Comparison of ENCODE assay signal across 15 cellular contexts in genomic region chr9:29332789-29333188, GRCh38.
DNase-seq lines count a peak whose midpoint lies in the region; ATAC-seq and TF ChIP-seq lines count a peak whose summit lies in the region.
"Had no signal": no experiment of that assay in that cellular context is flagged by ENCODE, and none has a peak within 500 bp of the region (broad histone marks: within the 10 kb centered on the region; RNA-seq: fewer than 3 reads in every experiment).

No MANE protein-coding gene starts in this region.

- H3K9me2 ChIP-seq in HCT116 (ENCODE audit: insufficient read depth): no peaks in the 10 kb centered on the region

- no peak for TF ChIP-seq CTCF in HCT116 (IDR thresholded peaks at IDR 0.05 in 2 of 3, conservative IDR thresholded peaks at IDR 0.05 in 1 of 3; ENCODE audit: borderline replicate concordance in 1 of 3, insufficient read depth in 1 of 3, low read depth in 2 of 3, low read length in 2 of 3)
- no peak for TF ChIP-seq CTCF in fibroblast of lung (conservative IDR thresholded peaks at IDR 0.05 in 1 of 2, IDR thresholded peaks at IDR 0.05 in 1 of 2; ENCODE audit: low read depth in 1 of 2, low read length in 2 of 2)
- TF ChIP-seq CTCF in WTC11 (IDR thresholded peaks at IDR 0.05): no peak

- H3K4me1 Mint-ChIP-seq in T-helper 17 cell (no peaks in the 10 kb centered on the region), WTC11 (peaks cover 5% of the 10 kb centered on the region)
- H3K4me1 Mint-ChIP-seq: naive thymus-derived CD4-positive, alpha-beta T cell had no signal

- no peaks in the 10 kb centered on the region for H3K27me3 Mint-ChIP-seq in T-helper 17 cell
- no peaks in the 10 kb centered on the region for H3K27me3 Mint-ChIP-seq in WTC11 (ENCODE audit: low read depth)
- H3K27me3 Mint-ChIP-seq: naive thymus-derived CD4-positive, alpha-beta T cell had no signal

- H3K4me3 ChIP-seq in HCT116 (replicated peaks in 1 of 2; ENCODE audit: low read depth in 1 of 2, low read length in 2 of 2) (no peak overlapping the region), fibroblast of lung (replicated peaks in 1 of 4; ENCODE audit: control extremely low read depth in 1 of 4, insufficient read depth in 1 of 4, low read depth in 3 of 4, low read length in 4 of 4) (no peak overlapping the region), skeletal muscle cell (ENCODE audit: low read depth, low read length) (no peak overlapping the region)
- H3K4me3 ChIP-seq: prostate gland had no signal

- H2AFZ ChIP-seq in HCT116 (ENCODE audit: low read depth, low read length, poor library complexity, severe bottlenecking): peak overlapping the region; percentile 35
- no peak overlapping the region for H2AFZ ChIP-seq in fibroblast of lung (ENCODE audit: low read length)

- H4K20me1 ChIP-seq in HCT116 (ENCODE audit: insufficient read depth) (no peaks in the 10 kb centered on the region), fibroblast of lung (ENCODE audit: control insufficient read depth, extremely low read depth, insufficient read depth, low read length) (no peaks in the 10 kb centered on the region)

- no TSS peak for BruUV-seq in HCT116 (replicated peaks; lab: Mats Ljungman, UMichigan)

- H3K9me3 Mint-ChIP-seq in WTC11: no peaks in the 10 kb centered on the region

- H3K27ac Mint-ChIP-seq in T-helper 17 cell (no peak overlapping the region), WTC11 (no peak overlapping the region)
- H3K27ac Mint-ChIP-seq: naive thymus-derived CD4-positive, alpha-beta T cell had no signal

- no peak for TF ChIP-seq POLR2A in HCT116 (IDR thresholded peaks at IDR 0.05; ENCODE audit: borderline replicate concordance, extremely low read depth, insufficient read depth, insufficient read length)

- ATAC-seq in HCT116: peak; percentile 66
- no peak for ATAC-seq in T-helper 17 cell
- ATAC-seq in left cardiac atrium: no peak
- no peak for ATAC-seq in WTC11
- ATAC-seq: naive thymus-derived CD4-positive, alpha-beta T cell had no signal

- H3K4me2 ChIP-seq in HCT116 (ENCODE audit: low read length): peak overlapping the region; percentile 47
- no peak overlapping the region for H3K4me2 ChIP-seq in fibroblast of lung (ENCODE audit: extremely low read depth, insufficient read depth, low read length)

- CTCF ChIA-PET in HCT116 (lab: Charles Lee): no interaction called here
- CTCF ChIA-PET in WTC11 (lab: Charles Lee): no interaction called here

- H3K27me3 ChIP-seq in HCT116 (ENCODE audit: insufficient read depth, low read length): no peaks in the 10 kb centered on the region
- H3K27me3 ChIP-seq in fibroblast of lung (ENCODE audit: control insufficient read depth, insufficient read depth, low read length): no peaks in the 10 kb centered on the region

- H3K9me3 ChIP-seq in HCT116 (ENCODE audit: control insufficient read depth in 1 of 2, insufficient read depth in 1 of 2, low read depth in 1 of 2, low read length in 2 of 2) (0 out of 4 replicates have a peak, but pooled peaks cover 0 to 3% of the 10 kb centered on the region in 2 experiments), fibroblast of lung (ENCODE audit: control insufficient read depth, insufficient read depth, low read depth, low read length) (no peaks in the 10 kb centered on the region), T-helper 17 cell (ENCODE audit: control insufficient read depth, low read length, poor library complexity, severe bottlenecking) (no peaks in the 10 kb centered on the region)
- H3K9me3 ChIP-seq: prostate gland had no signal

- POLR2A ChIA-PET in HCT116 (lab: Charles Lee) (no interaction called here), WTC11 (lab: Charles Lee) (no interaction called here)

- in situ Hi-C loops in SK-MEL-5 (cut with HindIII; ENCODE audit: low pct_unique_long_range_greater_than_20kb, low sequenced_read_pairs): no loop called here

- H3K27ac ChIP-seq in HCT116 (ENCODE audit: low read depth, low read length) (no peak overlapping the region), fibroblast of lung (ENCODE audit: insufficient read depth, low read length) (no peak overlapping the region)
- H3K27ac ChIP-seq: C4-2B, prostate gland had no signal

- no peaks in the 10 kb centered on the region for H3K36me3 ChIP-seq in HCT116 (ENCODE audit: control insufficient read depth in 1 of 2, insufficient read depth in 2 of 2, low read length in 2 of 2)
- no peaks in the 10 kb centered on the region for H3K36me3 ChIP-seq in fibroblast of lung (ENCODE audit: control insufficient read depth, insufficient read depth, low read length)
- H3K36me3 ChIP-seq: prostate gland had no signal

- DNase-seq in HCT116 (ENCODE audit: low read depth, low spot score): peak; percentile 66
- peak; percentile 62 for DNase-seq in SK-MEL-5 (ENCODE audit: low read depth, low spot score)
- peak; percentile 61 to 71 for DNase-seq in fibroblast of lung (ENCODE audit: low read depth in 2 of 2)
- DNase-seq in skeletal muscle cell (ENCODE audit: low read depth): peak; percentile 26
- DNase-seq in dedifferentiated amniotic fluid mesenchymal stem cell (ENCODE audit: extremely low spot score): no peak
- no peak for DNase-seq in T-helper 17 cell
- DNase-seq in left cardiac atrium: no peak
- no peak for DNase-seq in WTC11 (ENCODE audit: low spot score)
- DNase-seq: DND-41; naive thymus-derived CD4-positive, alpha-beta T cell; NCI-H1694 treated with DMSO at 0.1 percent for 48 hours; NCI-H510A; substantia nigra had no signal

- H3K4me3 Mint-ChIP-seq in T-helper 17 cell (no peak overlapping the region), WTC11 (no peak overlapping the region)
- H3K4me3 Mint-ChIP-seq: naive thymus-derived CD4-positive, alpha-beta T cell had no signal

- H3K9ac ChIP-seq in HCT116 (ENCODE audit: low read length) (peak overlapping the region; percentile 10; the same call in 1 of the 2 replicates), fibroblast of lung (ENCODE audit: insufficient read depth, low read length) (no peak overlapping the region)

- H3K79me2 ChIP-seq in HCT116 (ENCODE audit: insufficient read depth, low read length) (no peaks in the 10 kb centered on the region), fibroblast of lung (ENCODE audit: control insufficient read depth, insufficient read depth, low read length) (no peaks in the 10 kb centered on the region)

- H3K4me1 ChIP-seq in HCT116 (ENCODE audit: control insufficient read depth in 1 of 2, insufficient read depth in 2 of 2, low read length in 2 of 2) (peaks cover 3 to 12% of the 10 kb centered on the region in 2 experiments; a peak in 2 of 4 replicates), fibroblast of lung (ENCODE audit: control insufficient read depth, extremely low read depth, insufficient read depth, low read length) (no peaks in the 10 kb centered on the region)
- H3K4me1 ChIP-seq: prostate gland had no signal

- RAD21 ChIA-PET in HCT116 (lab: Charles Lee; ENCODE audit: low non-redundant PET in 1 of 2, low total read pairs in 2 of 2, uncharacterized antibody in 2 of 2, unreplicated experiment in 2 of 2): no interaction called here

- no peak for TF ChIP-seq RAD21 in HCT116 (IDR thresholded peaks at IDR 0.05; ENCODE audit: low read depth)

- intact Hi-C loops in HCT116 (cut with micrococcal nuclease): no loop called here
- intact Hi-C loops in left cardiac atrium (cut with DNase I): no loop called here

- no peaks in the 10 kb centered on the region for H3K36me3 Mint-ChIP-seq in T-helper 17 cell (ENCODE audit: low read depth)
- 0 out of 2 replicates have a peak, but pooled peaks cover 4% of the 10 kb centered on the region for H3K36me3 Mint-ChIP-seq in WTC11

TF ChIP-seq in HCT116, 20 proteins besides CTCF, POLR2A, EP300 and RAD21:
- TF ChIP-seq SP1 (IDR thresholded peaks at IDR 0.05; ENCODE audit: low read depth) (peak; percentile 62), TCF7L2 (IDR thresholded peaks at IDR 0.05; ENCODE audit: borderline replicate concordance, extremely low read depth, insufficient read depth, insufficient read length) (peak; percentile 22), EZH2 (IDR thresholded peaks at IDR 0.05) (no peak), POLR2AphosphoS5 (IDR thresholded peaks at IDR 0.05; ENCODE audit: low read depth, low read length) (no peak; the same call in 1 of the 2 replicates), FOSL1 (IDR thresholded peaks at IDR 0.05; ENCODE audit: low read depth) (peak; percentile 81), JUND (IDR thresholded peaks at IDR 0.05) (peak; percentile 78), CEBPB (IDR thresholded peaks at IDR 0.05; ENCODE audit: low read depth) (peak; percentile 75), ATF3 (IDR thresholded peaks at IDR 0.05) (peak; percentile 45; the same call in 1 of the 2 replicates)

TF ChIP-seq in WTC11, 78 proteins besides CTCF, POLR2A, EP300 and RAD21 (continues in another document):
- TF ChIP-seq PRDM15 (CRISPR knock-in tag; IDR thresholded peaks at IDR 0.05): no peak

Comparison
In these comparisons a context has a peak if more than half of its experiments do, and no peak if none do; other contexts are left out.
1. DNase-seq: peak in HCT116 (single experiment), SK-MEL-5 (single experiment), fibroblast of lung (2 of 2) and skeletal muscle cell (single experiment); none in dedifferentiated amniotic fluid mesenchymal stem cell (single experiment), T-helper 17 cell (0 of 3), left cardiac atrium (single experiment) and WTC11 (single experiment).
2. Of the 4 proteins assayed by ChIP-seq in both WTC11 and HCT116: peak only in WTC11: none; only in HCT116: ATF3 and SP1; in both: none; in neither: 2.